Comparison of ENCODE assay signal across 30 cellular contexts in genomic region chr6:96001891-96002575, GRCh38. TPM values are rescaled to one million over a fixed set of nuclear protein-coding genes. Genes with fewer than 3 reads are reported as not detected.
"Had no signal": no experiment of that assay in that cellular context is flagged by ENCODE, and none has a peak within 500 bp of the region (broad histone marks: within the 10 kb centered on the region; RNA-seq: fewer than 3 reads in every experiment).

No MANE protein-coding gene starts in this region.

- H3K36me3 Mint-ChIP-seq: activated naive CD4-positive, alpha-beta T cell treated with anti-CD3 and anti-CD28 coated beads, Interleukin-2, amount 50 U/mL, for 72 hours; brain; IgD-negative memory B cell had no signal

- H3K27me3 Mint-ChIP-seq: activated CD8-positive, alpha-beta T cell treated with anti-CD3 and anti-CD28 coated beads for 36 hours; activated naive CD8-positive, alpha-beta T cell treated with anti-CD3 and anti-CD28 coated beads, Interleukin-2, amount 50 U/mL, for 24 hours; brain; IgD-negative memory B cell had no signal

- H3K27ac Mint-ChIP-seq: activated CD8-positive, alpha-beta T cell treated with anti-CD3 and anti-CD28 coated beads for 36 hours; activated naive CD4-positive, alpha-beta T cell treated with anti-CD3 and anti-CD28 coated beads, Interleukin-2, amount 50 U/mL, for 72 hours; activated naive CD8-positive, alpha-beta T cell treated with anti-CD3 and anti-CD28 coated beads, Interleukin-2, amount 50 U/mL, for 24 hours; activated T-cell treated with anti-CD3 and anti-CD28 coated beads, Interleukin-2, amount 50 U/mL, for 72 hours; activated T-helper 2 cell treated with anti-CD3 and anti-CD28 coated beads, Interferon-gamma antibody, Interleukin-2, Interleukin-4, amounts not matched to agents 10 μg/mL and 5 μg/mL and 100 μg/mL, durations not matched to agents 14 hours and 24 hours and 36 hours; brain; T-helper 1 cell treated with Interleukin-12 subunit alpha and Interleukin-12 subunit beta and Interleukin-4 antibody, amounts not matched to agents 30 μg/mL and 1 μg/mL, for 36 hours had no signal

- H3K4me1 Mint-ChIP-seq: activated naive CD8-positive, alpha-beta T cell treated with anti-CD3 and anti-CD28 coated beads, Interleukin-2, amount 50 U/mL, for 24 hours; brain; IgD-negative memory B cell had no signal

- ATAC-seq: activated CD4-positive, CD25-positive, alpha-beta regulatory T cell treated with anti-CD3 and anti-CD28 coated beads, Interleukin-2, amount 50 U/mL, for 24 hours; activated CD8-positive, alpha-beta T cell treated with anti-CD3 and anti-CD28 coated beads for 36 hours; activated naive CD4-positive, alpha-beta T cell treated with anti-CD3 and anti-CD28 coated beads, Interleukin-2, amount 50 U/mL, for 72 hours; activated naive CD8-positive, alpha-beta T cell treated with anti-CD3 and anti-CD28 coated beads, Interleukin-2, amount 50 U/mL, for 24 hours; activated T-cell treated with anti-CD3 and anti-CD28 coated beads, Interleukin-2, amount 50 U/mL, for 72 hours had no signal

- H3K9me3 ChIP-seq: Peyer's patch had no signal

- DNase-seq: activated CD4-positive, alpha-beta T cell treated with anti-CD3 and anti-CD28 coated beads for 4 hours; activated CD8-positive, alpha-beta memory T cell treated with anti-CD3 and anti-CD28 coated beads, Interleukin-2, amount 50 U/mL, for 4 hours; activated CD8-positive, alpha-beta T cell treated with anti-CD3 and anti-CD28 coated beads for 36 hours; activated naive CD4-positive, alpha-beta T cell treated with Interleukin-2 at 50 U/mL for 16 hours; activated naive CD8-positive, alpha-beta T cell treated with anti-CD3 and anti-CD28 coated beads, Interleukin-2, amount 50 U/mL, for 24 hours; activated T-cell treated with anti-CD3 and anti-CD28 coated beads, Interleukin-2, amount 50 U/mL, for 72 hours; amniotic stem cell; KG1; NCI-H1092; NCI-H1417; NCI-H1694; NCI-H2029; NCI-H2107; NCI-H345; NCI-H510A; NCI-H526 treated with DMSO at 0.1 percent for 48 hours; NK-92 treated with Interleukin-12 subunit alpha and Interleukin-12 subunit beta, amount 100 ng/mL, for 24 hours; OCI-M1; SHP77 treated with DMSO at 0.1 percent for 48 hours had no signal

- H3K4me3 ChIP-seq: Peyer's patch had no signal

- H3K27ac ChIP-seq: Peyer's patch, RWPE1 had no signal

- H3K9me3 Mint-ChIP-seq: activated CD8-positive, alpha-beta T cell treated with anti-CD3 and anti-CD28 coated beads for 36 hours; activated T-helper 2 cell treated with anti-CD3 and anti-CD28 coated beads, Interferon-gamma antibody, Interleukin-2, Interleukin-4, amounts not matched to agents 10 μg/mL and 5 μg/mL and 100 μg/mL, durations not matched to agents 14 hours and 24 hours and 36 hours; T-helper 1 cell treated with Interleukin-12 subunit alpha and Interleukin-12 subunit beta and Interleukin-4 antibody, amounts not matched to agents 30 μg/mL and 1 μg/mL, for 36 hours had no signal

- H3K4me3 Mint-ChIP-seq: activated CD8-positive, alpha-beta T cell treated with anti-CD3 and anti-CD28 coated beads for 36 hours; activated naive CD8-positive, alpha-beta T cell treated with anti-CD3 and anti-CD28 coated beads, Interleukin-2, amount 50 U/mL, for 24 hours; activated T-cell treated with anti-CD3 and anti-CD28 coated beads, Interleukin-2, amount 50 U/mL, for 72 hours; brain; IgD-negative memory B cell; T-helper 1 cell treated with Interleukin-12 subunit alpha and Interleukin-12 subunit beta and Interleukin-4 antibody, amounts not matched to agents 30 μg/mL and 1 μg/mL, for 36 hours had no signal

- H3K4me1 ChIP-seq: Peyer's patch had no signal

- H3K27me3 ChIP-seq: Peyer's patch had no signal

- H3K36me3 ChIP-seq: Peyer's patch had no signal

RNA-seq across cellular contexts. Expression of gene FUT9, which starts 13.7 kb away (rescaled TPM):
- total RNA-seq: activated CD8-positive, alpha-beta T cell treated with anti-CD3 and anti-CD28 coated beads for 36 hours; activated naive CD4-positive, alpha-beta T cell treated with anti-CD3 and anti-CD28 coated beads, Interleukin-2, amount 50 U/mL, for 72 hours; activated T-cell treated with anti-CD3 and anti-CD28 coated beads, Interleukin-2, amount 50 U/mL, for 72 hours; activated T-helper 2 cell treated with anti-CD3 and anti-CD28 coated beads, Interferon-gamma antibody, Interleukin-2, Interleukin-4, amounts not matched to agents 10 μg/mL and 5 μg/mL and 100 μg/mL, durations not matched to agents 14 hours and 24 hours and 36 hours; LHCN-M2; M059J; Peyer's patch; SK-MEL-5 had no signal
